Comparison of ENCODE assay signal across 8 cellular contexts in genomic region chr3:112676659-112677234, GRCh38. TPM values are rescaled to one million over a fixed set of nuclear protein-coding genes. Genes with fewer than 3 reads are reported as not detected.
DNase-seq lines count a peak whose midpoint lies in the region; ATAC-seq and TF ChIP-seq lines count a peak whose summit lies in the region.

No MANE protein-coding gene starts in this region.

- no peaks in the 10 kb centered on the region for H3K36me3 ChIP-seq in A673 (ENCODE audit: insufficient read depth, low read length, poor library complexity, severe bottlenecking)

- H3K4me3 Mint-ChIP-seq in activated CD4-positive, alpha-beta memory T cell treated with anti-CD3 and anti-CD28 coated beads for 36 hours, result peak overlapping the region; percentile 14
- H3K4me3 Mint-ChIP-seq in effector memory CD8-positive, alpha-beta T cell, result peak overlapping the region; percentile 39 to 71
- H3K4me3 Mint-ChIP-seq in naive thymus-derived CD8-positive, alpha-beta T cell, result peak overlapping the region in 3 of 10 donors; percentile 3 to 23 (median 7)

- peaks cover 14% of the 10 kb centered on the region for H3K27me3 Mint-ChIP-seq in activated CD4-positive, alpha-beta memory T cell treated with anti-CD3 and anti-CD28 coated beads for 36 hours
- no peaks in the 10 kb centered on the region for H3K27me3 Mint-ChIP-seq in effector memory CD8-positive, alpha-beta T cell
- peaks cover 0 to 2% (median 1%) of the 10 kb centered on the region in 5 donors for H3K27me3 Mint-ChIP-seq in naive thymus-derived CD8-positive, alpha-beta T cell

- no peaks in the 10 kb centered on the region for H3K27me3 ChIP-seq in A673 (replicated peaks; ENCODE audit: insufficient read depth, low read depth, low read length, poor library complexity)

- H3K27ac Mint-ChIP-seq in activated CD4-positive, alpha-beta memory T cell treated with anti-CD3 and anti-CD28 coated beads for 36 hours, result peak overlapping the region; percentile 14
- H3K27ac Mint-ChIP-seq in effector memory CD8-positive, alpha-beta T cell, result peak overlapping the region; percentile 46 to 92
- H3K27ac Mint-ChIP-seq in naive thymus-derived CD8-positive, alpha-beta T cell, result peak overlapping the region in 5 of 10 donors; percentile 35 to 72 (median 59)

- POLR2A ChIA-PET in A673 (lab: Charles Lee; ENCODE audit: low non-redundant PET), result no interaction called here
- POLR2A ChIA-PET in activated CD4-positive, alpha-beta memory T cell treated with anti-CD3 and anti-CD28 coated beads for 36 hours (lab: Charles Lee), result interaction anchor here (1.0 to 1.1 kb wide), 2 partner anchors 60 to 329 kb away, joined by 3 read pairs; no protein-coding TSS in a partner anchor
- POLR2A ChIA-PET in naive thymus-derived CD8-positive, alpha-beta T cell (lab: Charles Lee), result no interaction called here

- H3K4me1 Mint-ChIP-seq in activated CD4-positive, alpha-beta memory T cell treated with anti-CD3 and anti-CD28 coated beads for 36 hours (ENCODE audit: low read depth), result peaks cover 52% of the 10 kb centered on the region
- peaks cover 33 to 52% of the 10 kb centered on the region in 2 donors for H3K4me1 Mint-ChIP-seq in effector memory CD8-positive, alpha-beta T cell (ENCODE audit: low read depth in 2 of 2)
- peaks cover 11 to 52% (median 33%) of the 10 kb centered on the region in 4 donors for H3K4me1 Mint-ChIP-seq in naive thymus-derived CD8-positive, alpha-beta T cell

- peak; percentile 70 for DNase-seq in A673 (ENCODE audit: low spot score)
- DNase-seq in NCI-H510A (lab: John Stamatoyannopoulos, UW), result peak; percentile 42
- DNase-seq in activated CD4-positive, alpha-beta memory T cell treated with anti-CD3 and anti-CD28 coated beads for 36 hours, result peak; percentile 96
- DNase-seq in effector memory CD8-positive, alpha-beta T cell, result peak; percentile 59 to 70 (median 60)
- DNase-seq in naive thymus-derived CD8-positive, alpha-beta T cell, result peak in 7 of 10 donors; percentile 4 to 69 (median 24)
- DNase-seq in stimulated activated naive CD4-positive, alpha-beta T cell (lab: John Stamatoyannopoulos, UW), result peak in 5 of 6 experiments; percentile 1 to 28 (median 3)

- BruUV-seq in A673 (replicated peaks; lab: Mats Ljungman, UMichigan), result no TSS peak

- H3K4me3 ChIP-seq in A673 (ENCODE audit: low read depth, low read length, poor library complexity, severe bottlenecking), result no peak overlapping the region

- peak; percentile 99 for ATAC-seq in GM18868 (IDR thresholded peaks at IDR 0.05; ENCODE audit: unreplicated experiment)
- peak; percentile 99 for ATAC-seq in HG03066 (IDR thresholded peaks at IDR 0.05; ENCODE audit: low read depth, unreplicated experiment)
- peak; percentile 77 for ATAC-seq in effector memory CD8-positive, alpha-beta T cell (replicated peaks)
- peak; percentile 66 to 89 for ATAC-seq in naive thymus-derived CD8-positive, alpha-beta T cell

- no peak for TF ChIP-seq CTCF in A673 (conservative IDR thresholded peaks at IDR 0.05; ENCODE audit: low read depth, low read length)

- no peaks in the 10 kb centered on the region for H3K4me1 ChIP-seq in A673 (ENCODE audit: insufficient read depth, low read length, poor library complexity, severe bottlenecking)

- no peak overlapping the region for H3K27ac ChIP-seq in A673 (ENCODE audit: low read depth, low read length, poor library complexity, severe bottlenecking)

- no peaks in the 10 kb centered on the region for H3K9me3 ChIP-seq in A673 (ENCODE audit: low read depth, low read length, poor library complexity, severe bottlenecking)

- no peaks in the 10 kb centered on the region for H3K36me3 Mint-ChIP-seq in activated CD4-positive, alpha-beta memory T cell treated with anti-CD3 and anti-CD28 coated beads for 36 hours
- no peaks in the 10 kb centered on the region for H3K36me3 Mint-ChIP-seq in effector memory CD8-positive, alpha-beta T cell (ENCODE audit: insufficient read depth)
- no peaks in the 10 kb centered on the region for H3K36me3 Mint-ChIP-seq in naive thymus-derived CD8-positive, alpha-beta T cell

- intact Hi-C loops in A673 (cut with micrococcal nuclease; ENCODE audit: unreplicated experiment), result no loop called here
- intact Hi-C loops in activated CD4-positive, alpha-beta memory T cell treated with anti-CD3 and anti-CD28 coated beads for 36 hours (cut with micrococcal nuclease), result loop anchor here (1.0 to 5.0 kb wide), 8 partner anchors 33 to 1071 kb away; partner anchors contain the start of genes ATG3, ATP6V1A, NAA50 and SLC35A5

- no peaks in the 10 kb centered on the region for H3K9me3 Mint-ChIP-seq in activated CD4-positive, alpha-beta memory T cell treated with anti-CD3 and anti-CD28 coated beads for 36 hours
- no peaks in the 10 kb centered on the region for H3K9me3 Mint-ChIP-seq in effector memory CD8-positive, alpha-beta T cell
- H3K9me3 Mint-ChIP-seq in naive thymus-derived CD8-positive, alpha-beta T cell, result no peaks in the 10 kb centered on the region

- CTCF ChIA-PET in A673 (lab: Charles Lee), result no interaction called here
- CTCF ChIA-PET in activated CD4-positive, alpha-beta memory T cell treated with anti-CD3 and anti-CD28 coated beads for 36 hours (lab: Charles Lee), result interaction anchor here (1.1 to 1.2 kb wide), 2 partner anchors 58 to 303 kb away, joined by 3 to 5 read pairs; no protein-coding TSS in a partner anchor

RNA-seq across cellular contexts. Expression of gene CCDC80, which starts 35.8 kb away (rescaled TPM):
- 4.6 and 4.7 TPM in 2 replicates for total RNA-seq in A673 (2021)
- not detected for total RNA-seq in activated CD4-positive, alpha-beta memory T cell treated with anti-CD3 and anti-CD28 coated beads for 36 hours
- total RNA-seq in naive thymus-derived CD8-positive, alpha-beta T cell, result not detected
- polyA plus RNA-seq in naive thymus-derived CD8-positive, alpha-beta T cell, result under 1 TPM in 2 of 3 donors, not detected in 1; 0.04 to 0.09 TPM

Comparison
In these comparisons a context has a peak if more than half of its experiments do, and no peak if none do; other contexts are left out.
1. DNase-seq: peak in every context shown above with its lines; median percentile 96 in activated CD4-positive, alpha-beta memory T cell treated with anti-CD3 and anti-CD28 coated beads for 36 hours; 70 in A673; 60 in effector memory CD8-positive, alpha-beta T cell; 42 in NCI-H510A; 24 in naive thymus-derived CD8-positive, alpha-beta T cell; 3 in stimulated activated naive CD4-positive, alpha-beta T cell.